In genomic region chr21:39518055-39518844, GRCh38 we compare ENCODE assay signal across 8 cellular contexts.
DNase-seq lines count a peak whose midpoint lies in the region; ATAC-seq and TF ChIP-seq lines count a peak whose summit lies in the region.

No MANE protein-coding gene starts in this region.

- ATAC-seq in HG03103 (IDR thresholded peaks at IDR 0.05; ENCODE audit: low read depth, unreplicated experiment), result peak; percentile 80

- H3K9me3 ChIP-seq in liver (ENCODE audit: control insufficient read depth in 4 of 4, low read length in 3 of 4), result no peaks in the 10 kb centered on the region

- no peak overlapping the region for H3K27ac ChIP-seq in liver (ENCODE audit: low read depth in 1 of 2, low read length in 2 of 2)

- no peak overlapping the region for H3K4me3 ChIP-seq in WI38 (ENCODE audit: low read depth, low read length)
- no peak overlapping the region for H3K4me3 ChIP-seq in liver (ENCODE audit: low read depth in 1 of 3, low read length in 3 of 3)

- DNase-seq in activated CD4-positive, CD25-positive, alpha-beta regulatory T cell treated with anti-CD3 and anti-CD28 coated beads, Interleukin-2, amount 50 U/mL, for 16 hours (ENCODE audit: low read depth, low spot score), result peak; percentile 20
- no peak for DNase-seq in activated CD4-positive, CD25-positive, alpha-beta regulatory T cell (lab: John Stamatoyannopoulos, UW)
- DNase-seq in NCI-H2196 treated with DMSO at 0.1 percent for 48 hours (lab: John Stamatoyannopoulos, UW; ENCODE audit: unreplicated experiment) (peak; percentile 67), dermis blood vessel endothelial cell (peak; percentile 65)
- DNase-seq in stimulated activated CD8-positive, alpha-beta memory T cell treated with anti-CD3 and anti-CD28 coated beads, Interleukin-2, amount 100 ng/mL, for 48 hours (ENCODE audit: low read depth in 2 of 2), result peak; percentile 5 to 8

- H3K9ac ChIP-seq in liver (ENCODE audit: low read depth in 1 of 2, low read length in 2 of 2), result no peak overlapping the region

- peaks cover 0 to 3% (median under 1%) of the 10 kb centered on the region in 4 donors for H3K4me1 ChIP-seq in liver (ENCODE audit: control insufficient read depth in 4 of 4, insufficient read depth in 4 of 4, low read length in 3 of 4)

- peak; percentile 96 for TF ChIP-seq RAD21 in liver (IDR thresholded peaks at IDR 0.05)

- peaks cover 0 to 2% (median 0%) of the 10 kb centered on the region in 4 donors for H3K36me3 ChIP-seq in liver (ENCODE audit: control insufficient read depth in 4 of 4, insufficient read depth in 3 of 4, low read depth in 1 of 4, low read length in 3 of 4)

- no peaks in the 10 kb centered on the region for H3K27me3 ChIP-seq in liver (ENCODE audit: control insufficient read depth in 4 of 4, insufficient read depth in 4 of 4, low read length in 3 of 4)

- TF ChIP-seq CTCF in WI38 (IDR thresholded peaks at IDR 0.05; ENCODE audit: low read depth, low read length) (peak; percentile 81), liver (IDR thresholded peaks at IDR 0.05; ENCODE audit: low read depth, low read length, missing input control) (peak; percentile 88)

- WGBS in liver, result 24% methylated on average over 13 of the region's 13 CpGs

TF ChIP-seq in liver, 16 proteins besides CTCF, POLR2A, EP300 and RAD21:
- no peak for TF ChIP-seq REST (IDR thresholded peaks at IDR 0.05)
- peak; percentile 76 to 90 for TF ChIP-seq RXRA (IDR thresholded peaks at IDR 0.05)
- no peak for TF ChIP-seq MAX (IDR thresholded peaks at IDR 0.05)
TF ChIP-seq in liver: peak in this region for 1.

Comparison
In these comparisons a context has a peak if more than half of its experiments do, and no peak if none do; other contexts are left out.
1. DNase-seq: peak in activated CD4-positive, CD25-positive, alpha-beta regulatory T cell treated with anti-CD3 and anti-CD28 coated beads, Interleukin-2, amount 50 U/mL, for 16 hours (single experiment), NCI-H2196 treated with DMSO at 0.1 percent for 48 hours (single experiment), dermis blood vessel endothelial cell (single experiment) and stimulated activated CD8-positive, alpha-beta memory T cell treated with anti-CD3 and anti-CD28 coated beads, Interleukin-2, amount 100 ng/mL, for 48 hours (2 of 2); none in activated CD4-positive, CD25-positive, alpha-beta regulatory T cell (0 of 4).